Comparison of ENCODE assay signal across 11 cellular contexts in genomic region chr4:153758688-153759406, GRCh38. TPM values are rescaled to one million over a fixed set of nuclear protein-coding genes. Genes with fewer than 3 reads are reported as not detected.
DNase-seq lines count a peak whose midpoint lies in the region; FAIRE-seq and TF ChIP-seq lines count a peak whose summit lies in the region.
"Had no signal": no experiment of that assay in that cellular context is flagged by ENCODE, and none has a peak within 500 bp of the region (broad histone marks: within the 10 kb centered on the region; RNA-seq: fewer than 3 reads in every experiment).

No MANE protein-coding gene starts in this region.

- H3K36me3 ChIP-seq in MG63: no peaks in the 10 kb centered on the region

- peaks cover 33% of the 10 kb centered on the region for H3K4me1 Mint-ChIP-seq in dendritic cell treated with granulocyte-macrophage colony-stimulating factor and Interleukin-4, amounts not matched to agents 40 ng/mL and 50 ng/mL, for 4 days (ENCODE audit: low read depth)
- H3K4me1 Mint-ChIP-seq in nephron: peaks cover 4% of the 10 kb centered on the region

- no peak for TF ChIP-seq CTCF in AG10803 (conservative IDR thresholded peaks at IDR 0.05; ENCODE audit: low read length)
- TF ChIP-seq CTCF in nephron (IDR thresholded peaks at IDR 0.05; ENCODE audit: unreplicated experiment in 3 of 3): no peak

- no peaks in the 10 kb centered on the region for H3K27me3 ChIP-seq in MG63

- TF ChIP-seq POLR2A in GM12892 (IDR thresholded peaks at IDR 0.05; ENCODE audit: low read depth, low read length): no peak

- intact Hi-C loops in dendritic cell treated with granulocyte-macrophage colony-stimulating factor and Interleukin-4, amounts not matched to agents 40 ng/mL and 50 ng/mL, for 4 days (cut with micrococcal nuclease): no loop called here

- FAIRE-seq in GM12892 (lab: Jason Lieb, UNC): no peak
- FAIRE-seq: colon, TTC549 had no signal

- H3K27ac Mint-ChIP-seq in dendritic cell treated with granulocyte-macrophage colony-stimulating factor and Interleukin-4, amounts not matched to agents 40 ng/mL and 50 ng/mL, for 4 days: no peak overlapping the region
- H3K27ac Mint-ChIP-seq in nephron: peak overlapping the region in 1 of 3 experiments; percentile 40

- H3K9me3 Mint-ChIP-seq in dendritic cell treated with granulocyte-macrophage colony-stimulating factor and Interleukin-4, amounts not matched to agents 40 ng/mL and 50 ng/mL, for 4 days: no peaks in the 10 kb centered on the region
- peaks cover 4% of the 10 kb centered on the region for H3K9me3 Mint-ChIP-seq in nephron

- peak overlapping the region; percentile 71 for H3K4me3 Mint-ChIP-seq in dendritic cell treated with granulocyte-macrophage colony-stimulating factor and Interleukin-4, amounts not matched to agents 40 ng/mL and 50 ng/mL, for 4 days
- peak overlapping the region; percentile 80 to 84 (median 83) for H3K4me3 Mint-ChIP-seq in nephron

- no peak for DNase-seq in AG10803 (ENCODE audit: low read depth)
- DNase-seq in MG63: no peak
- no peak for DNase-seq in GM12892 (ENCODE audit: insufficient read length)
- no peak for DNase-seq in NCI-H2171 treated with DMSO at 0.1 percent for 48 hours (lab: John Stamatoyannopoulos, UW)
- DNase-seq in DMS114 treated with DMSO at 0.1 percent for 48 hours (lab: John Stamatoyannopoulos, UW; ENCODE audit: unreplicated experiment): no peak
- no peak for DNase-seq in foreskin melanocyte
- DNase-seq: NCI-H2171 had no signal

- no peaks in the 10 kb centered on the region for H3K36me3 Mint-ChIP-seq in dendritic cell treated with granulocyte-macrophage colony-stimulating factor and Interleukin-4, amounts not matched to agents 40 ng/mL and 50 ng/mL, for 4 days (ENCODE audit: low read depth)
- H3K36me3 Mint-ChIP-seq in nephron (ENCODE audit: low read depth): peaks cover 21% of the 10 kb centered on the region

- no peaks in the 10 kb centered on the region; the same call in 1 of the 2 replicates for H3K9me3 ChIP-seq in MG63

- H3K4me3 ChIP-seq in AG10803 (ENCODE audit: low read length): peak overlapping the region; percentile 46
- H3K4me3 ChIP-seq in MG63: peak overlapping the region; percentile 29

- peaks cover 60% of the 10 kb centered on the region for H3K27me3 Mint-ChIP-seq in dendritic cell treated with granulocyte-macrophage colony-stimulating factor and Interleukin-4, amounts not matched to agents 40 ng/mL and 50 ng/mL, for 4 days
- H3K27me3 Mint-ChIP-seq in nephron (ENCODE audit: low read depth): peaks cover 25% of the 10 kb centered on the region

RNA-seq across cellular contexts. Expression of gene RNF175, which starts 1.0 kb away (rescaled TPM):
- 0.59 TPM in 1 of 2 replicates, not detected in the other for total RNA-seq in MG63 (2014; rRNA removed; shearing (Covaris generic); ENCODE audit: low replicate concordance)
- not detected for polyA plus RNA-seq in GM12892 (2012; ENCODE audit: missing spikeins)

RNA-seq across cellular contexts. Expression of gene SFRP2, which starts 30.0 kb away (rescaled TPM):
- 0.52 TPM in 1 of 2 replicates, not detected in the other for total RNA-seq in MG63 (2014; rRNA removed; shearing (Covaris generic); ENCODE audit: low replicate concordance)
- polyA plus RNA-seq in GM12892 (2012; ENCODE audit: missing spikeins): not detected
